In genomic region chr6:47241742-47242482, GRCh38 we compare ENCODE assay signal across 9 cellular contexts.
DNase-seq lines count a peak whose midpoint lies in the region; ATAC-seq and TF ChIP-seq lines count a peak whose summit lies in the region.
"Had no signal": no experiment of that assay in that cellular context is flagged by ENCODE, and none has a peak within 500 bp of the region (broad histone marks: within the 10 kb centered on the region; RNA-seq: fewer than 3 reads in every experiment).

No MANE protein-coding gene starts in this region.

- H3K27ac Mint-ChIP-seq in activated CD4-positive, alpha-beta T cell treated with anti-CD3 and anti-CD28 coated beads, Interleukin-2, amount 10 ng/mL, durations not matched to agents 7 days and 5 days, result peak overlapping the region; percentile 57
- H3K27ac Mint-ChIP-seq in type B pancreatic cell, result peak overlapping the region; percentile 59
- H3K27ac Mint-ChIP-seq: T-helper 17 cell had no signal

- H3K27ac ChIP-seq in RWPE1, result peak overlapping the region; percentile 89

- CTCF ChIA-PET in activated CD4-positive, alpha-beta T cell treated with anti-CD3 and anti-CD28 coated beads, Interleukin-2, amount 10 ng/mL, durations not matched to agents 7 days and 5 days (lab: Charles Lee), result interaction anchor here (0.9 kb wide), 1 partner anchor 185 kb away, joined by 3 read pairs; no protein-coding TSS in a partner anchor
- CTCF ChIA-PET in RWPE1 (lab: Yijun Ruan, JAX), result interaction anchor here (0.9 kb wide), 1 partner anchor 35 kb away, joined by 3 read pairs; no protein-coding TSS in a partner anchor

- no peak overlapping the region for H3K4me3 Mint-ChIP-seq in activated CD4-positive, alpha-beta T cell treated with anti-CD3 and anti-CD28 coated beads, Interleukin-2, amount 10 ng/mL, durations not matched to agents 7 days and 5 days
- H3K4me3 Mint-ChIP-seq in type B pancreatic cell, result no peak overlapping the region
- H3K4me3 Mint-ChIP-seq: T-helper 17 cell had no signal

- intact Hi-C loops in left ventricle myocardium superior (cut with micrococcal nuclease), result loop anchor here (10.0 kb wide), 1 partner anchor 147 kb away; no protein-coding TSS in a partner anchor

- H3K36me3 Mint-ChIP-seq in activated CD4-positive, alpha-beta T cell treated with anti-CD3 and anti-CD28 coated beads, Interleukin-2, amount 10 ng/mL, durations not matched to agents 7 days and 5 days (ENCODE audit: low read depth), result no peaks in the 10 kb centered on the region
- peaks cover 25% of the 10 kb centered on the region for H3K36me3 Mint-ChIP-seq in type B pancreatic cell

- TF ChIP-seq CTCF in RWPE1 (conservative IDR thresholded peaks at IDR 0.05; ENCODE audit: low read depth), result no peak
- TF ChIP-seq CTCF in type B pancreatic cell (conservative IDR thresholded peaks at IDR 0.05), result no peak

- H3K4me1 Mint-ChIP-seq in activated CD4-positive, alpha-beta T cell treated with anti-CD3 and anti-CD28 coated beads, Interleukin-2, amount 10 ng/mL, durations not matched to agents 7 days and 5 days, result peaks cover 31% of the 10 kb centered on the region
- peaks cover 24% of the 10 kb centered on the region for H3K4me1 Mint-ChIP-seq in type B pancreatic cell (ENCODE audit: unreplicated experiment)

- no peaks in the 10 kb centered on the region for H3K27me3 Mint-ChIP-seq in activated CD4-positive, alpha-beta T cell treated with anti-CD3 and anti-CD28 coated beads, Interleukin-2, amount 10 ng/mL, durations not matched to agents 7 days and 5 days
- H3K27me3 Mint-ChIP-seq in type B pancreatic cell, result no peaks in the 10 kb centered on the region

- H3K9me3 Mint-ChIP-seq in activated CD4-positive, alpha-beta T cell treated with anti-CD3 and anti-CD28 coated beads, Interleukin-2, amount 10 ng/mL, durations not matched to agents 7 days and 5 days, result no peaks in the 10 kb centered on the region
- H3K9me3 Mint-ChIP-seq in type B pancreatic cell, result no peaks in the 10 kb centered on the region

- DNase-seq in activated CD4-positive, alpha-beta T cell treated with anti-CD3 and anti-CD28 coated beads, Interleukin-2, amount 10 ng/mL, durations not matched to agents 7 days and 5 days, result no peak
- no peak for DNase-seq in activated CD4-positive, alpha-beta T cell treated with anti-CD3 and anti-CD28 coated beads for 4 hours
- DNase-seq in RWPE1 (ENCODE audit: low spot score) (no peak), left ventricle myocardium superior (no peak), type B pancreatic cell (ENCODE audit: extremely low spot score, unreplicated experiment) (no peak), NCI-H1436 (lab: John Stamatoyannopoulos, UW) (no peak), islet precursor cell (no peak), LoVo (ENCODE audit: low spot score) (no peak)

- POLR2A ChIA-PET in activated CD4-positive, alpha-beta T cell treated with anti-CD3 and anti-CD28 coated beads, Interleukin-2, amount 10 ng/mL, durations not matched to agents 7 days and 5 days (lab: Charles Lee), result no interaction called here
- POLR2A ChIA-PET in RWPE1 (lab: Yijun Ruan, JAX; ENCODE audit: low non-redundant PET), result no interaction called here

- peak; percentile 63 for ATAC-seq in left ventricle myocardium superior
